1 cellular context compared by ENCODE assay signal in the genomic region with DNA sequence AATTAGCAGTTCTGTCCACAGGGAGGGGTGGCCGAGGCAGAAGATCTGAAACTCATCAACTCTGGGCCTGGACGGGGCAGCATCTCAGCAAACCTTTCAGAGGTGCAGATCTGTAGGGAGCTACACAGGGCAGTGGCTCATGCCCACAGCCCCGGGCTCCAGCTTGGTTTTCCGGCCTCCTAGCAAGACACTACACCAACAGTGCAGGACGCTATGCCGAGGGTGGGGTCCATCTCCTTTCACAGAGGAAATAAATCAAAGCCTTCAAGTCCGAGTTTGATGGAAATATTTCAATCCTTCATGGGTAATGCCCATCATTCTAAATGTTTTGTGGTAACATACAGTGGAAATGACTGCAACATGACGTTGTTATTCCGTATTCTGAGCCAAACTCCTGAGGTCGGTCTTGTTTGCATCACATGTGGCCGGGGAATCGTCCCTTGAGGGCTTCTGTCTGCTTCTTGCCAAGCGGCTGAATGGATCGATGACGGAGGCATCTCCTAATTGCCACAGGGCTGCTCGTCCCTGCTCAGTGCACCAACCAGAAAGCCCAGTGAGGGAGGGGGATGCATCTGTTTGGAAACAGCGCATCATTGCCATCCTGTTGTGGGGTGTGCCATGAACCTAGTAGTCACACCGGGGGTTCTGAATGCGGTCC.
TF ChIP-seq lines count a peak whose summit lies in the region.

No MANE protein-coding gene starts in this region.

TF ChIP-seq in IMR-90, 13 proteins besides CTCF, POLR2A, EP300 and RAD21:
- TF ChIP-seq MAZ (IDR thresholded peaks at IDR 0.05; ENCODE audit: borderline replicate concordance, low read depth, low read length) (no peak), RCOR1 (IDR thresholded peaks at IDR 0.05; ENCODE audit: insufficient replicate concordance, low read length) (no peak), CHD1 (IDR thresholded peaks at IDR 0.05; ENCODE audit: low read depth, low read length) (no peak), NFE2L2 (IDR thresholded peaks at IDR 0.05; ENCODE audit: low read depth, low read length) (no peak), MXI1 (IDR thresholded peaks at IDR 0.05; ENCODE audit: borderline replicate concordance, low read depth, low read length) (no peak), MAFK (IDR thresholded peaks at IDR 0.05; ENCODE audit: low read depth, low read length) (no peak), RFX5 (IDR thresholded peaks at IDR 0.05; ENCODE audit: low read depth, low read length) (no peak), BHLHE40 (IDR thresholded peaks at IDR 0.05; ENCODE audit: low read depth, low read length) (no peak), SMC3 (IDR thresholded peaks at IDR 0.05; ENCODE audit: low read depth, low read length) (no peak), CEBPB (IDR thresholded peaks at IDR 0.05; ENCODE audit: low read depth, low read length) (no peak), FOS (IDR thresholded peaks at IDR 0.05; ENCODE audit: low read depth, low read length) (no peak)
- TF ChIP-seq, protein P1, sequence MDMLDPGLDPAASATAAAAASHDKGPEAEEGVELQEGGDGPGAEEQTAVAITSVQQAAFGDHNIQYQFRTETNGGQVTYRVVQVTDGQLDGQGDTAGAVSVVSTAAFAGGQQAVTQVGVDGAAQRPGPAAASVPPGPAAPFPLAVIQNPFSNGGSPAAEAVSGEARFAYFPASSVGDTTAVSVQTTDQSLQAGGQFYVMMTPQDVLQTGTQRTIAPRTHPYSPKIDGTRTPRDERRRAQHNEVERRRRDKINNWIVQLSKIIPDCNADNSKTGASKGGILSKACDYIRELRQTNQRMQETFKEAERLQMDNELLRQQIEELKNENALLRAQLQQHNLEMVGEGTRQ (IDR thresholded peaks at IDR 0.05; ENCODE audit: low read depth, low read length) = no peak
- TF ChIP-seq, protein P2, sequence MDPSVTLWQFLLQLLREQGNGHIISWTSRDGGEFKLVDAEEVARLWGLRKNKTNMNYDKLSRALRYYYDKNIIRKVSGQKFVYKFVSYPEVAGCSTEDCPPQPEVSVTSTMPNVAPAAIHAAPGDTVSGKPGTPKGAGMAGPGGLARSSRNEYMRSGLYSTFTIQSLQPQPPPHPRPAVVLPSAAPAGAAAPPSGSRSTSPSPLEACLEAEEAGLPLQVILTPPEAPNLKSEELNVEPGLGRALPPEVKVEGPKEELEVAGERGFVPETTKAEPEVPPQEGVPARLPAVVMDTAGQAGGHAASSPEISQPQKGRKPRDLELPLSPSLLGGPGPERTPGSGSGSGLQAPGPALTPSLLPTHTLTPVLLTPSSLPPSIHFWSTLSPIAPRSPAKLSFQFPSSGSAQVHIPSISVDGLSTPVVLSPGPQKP (IDR thresholded peaks at IDR 0.05; ENCODE audit: borderline replicate concordance, low read depth, low read length) = no peak
